Comparison of ENCODE assay signal across 8 cellular contexts in genomic region chr14:39233680-39234326, GRCh38. TPM values are rescaled to one million over a fixed set of nuclear protein-coding genes. Genes with fewer than 3 reads are reported as not detected.
DNase-seq lines count a peak whose midpoint lies in the region; ATAC-seq and TF ChIP-seq lines count a peak whose summit lies in the region.

Gene MIA2, plus strand, starts transcription at chr14:39233915. Its CDS starts 200 bp downstream, at chr14:39234115.

- H3K9me3 ChIP-seq in sigmoid colon = no peaks in the 10 kb centered on the region

- no peak for DNase-seq in H7
- DNase-seq in left ventricle myocardium superior = no peak
- DNase-seq in sigmoid colon = no peak
- no peak for DNase-seq in NCI-H2107 (lab: John Stamatoyannopoulos, UW)
- no peak for DNase-seq in T1000 (lab: John Stamatoyannopoulos, UW)
- DNase-seq in brain microvascular endothelial cell = no peak

- no peaks in the 10 kb centered on the region for H3K27me3 ChIP-seq in H7 (ENCODE audit: control insufficient read depth, insufficient read depth, low read length)
- H3K27me3 ChIP-seq in sigmoid colon = no peaks in the 10 kb centered on the region
- H3K27me3 ChIP-seq in brain microvascular endothelial cell (replicated peaks) = no peaks in the 10 kb centered on the region

- H3K27ac ChIP-seq in sigmoid colon = no peak within 1 kb of the TSS
- H3K27ac ChIP-seq in brain microvascular endothelial cell = no peak within 1 kb of the TSS

- no peaks in the 10 kb centered on the region for H3K27me3 Mint-ChIP-seq in activated T-helper 17 cell treated with anti-CD3 and anti-CD28 coated beads, Interleukin-2, amount 50 U/mL, for 72 hours

- TF ChIP-seq CTCF in sigmoid colon (IDR thresholded peaks at IDR 0.05) = no peak
- TF ChIP-seq CTCF in brain microvascular endothelial cell (IDR thresholded peaks at IDR 0.05; ENCODE audit: low read depth, low read length, missing control alignments) = no peak

- WGBS in sigmoid colon, 2 donors = 28 to 76% methylated on average over 7 of the region's 7 CpGs

- no peak for ATAC-seq in activated T-helper 17 cell treated with anti-CD3 and anti-CD28 coated beads, Interleukin-2, amount 50 U/mL, for 72 hours (replicated peaks)
- ATAC-seq in left ventricle myocardium superior (no peak), GM21423 (IDR thresholded peaks at IDR 0.05; ENCODE audit: unreplicated experiment) (no peak)

- intact Hi-C loops in left ventricle myocardium superior (cut with micrococcal nuclease) (no loop called here), sigmoid colon (cut with DNase I) (no loop called here)

- H3K4me1 ChIP-seq in sigmoid colon = no peaks in the 10 kb centered on the region

- H3K4me3 ChIP-seq in H7 (ENCODE audit: insufficient read depth, low read depth, low read length) = no peak within 1 kb of the TSS
- H3K4me3 ChIP-seq in sigmoid colon = no peak within 1 kb of the TSS
- H3K4me3 ChIP-seq in brain microvascular endothelial cell (ENCODE audit: low read depth, low read length) = no peak within 1 kb of the TSS

- peak within 1 kb of the TSS; percentile 21 for H3K27ac Mint-ChIP-seq in activated T-helper 17 cell treated with anti-CD3 and anti-CD28 coated beads, Interleukin-2, amount 50 U/mL, for 72 hours

- H3K36me3 ChIP-seq in H7 (replicated peaks; ENCODE audit: control insufficient read depth, insufficient read depth, low read length) (no peaks in the 10 kb centered on the region), sigmoid colon (no peaks in the 10 kb centered on the region), brain microvascular endothelial cell (replicated peaks) (no peaks in the 10 kb centered on the region)

- no peaks in the 10 kb centered on the region for H3K36me3 Mint-ChIP-seq in activated T-helper 17 cell treated with anti-CD3 and anti-CD28 coated beads, Interleukin-2, amount 50 U/mL, for 72 hours (ENCODE audit: low read depth)

- TF ChIP-seq POLR2A in sigmoid colon (IDR thresholded peaks at IDR 0.05) = no peak

- H3K4me1 Mint-ChIP-seq in activated T-helper 17 cell treated with anti-CD3 and anti-CD28 coated beads, Interleukin-2, amount 50 U/mL, for 72 hours = peaks cover 20% of the 10 kb centered on the region

- H3K4me3 Mint-ChIP-seq in activated T-helper 17 cell treated with anti-CD3 and anti-CD28 coated beads, Interleukin-2, amount 50 U/mL, for 72 hours = no peak within 1 kb of the TSS

- H3K9me3 Mint-ChIP-seq in activated T-helper 17 cell treated with anti-CD3 and anti-CD28 coated beads, Interleukin-2, amount 50 U/mL, for 72 hours = no peaks in the 10 kb centered on the region

- TF ChIP-seq EP300 in sigmoid colon (IDR thresholded peaks at IDR 0.05) = no peak

- in situ Hi-C loops in brain microvascular endothelial cell (cut with HindIII; ENCODE audit: low pct_ligation_motif_present, low sequenced_read_pairs) = no loop called here

RNA-seq across cellular contexts. Expression of gene MIA2, which starts in this region (rescaled TPM):
- total RNA-seq in H7 (2014; rRNA removed; shearing (Covaris generic)) = 11.0 and 13.4 TPM in 2 replicates
- 10 to 100 TPM; 15.4 to 17.7 TPM for total RNA-seq in activated T-helper 17 cell treated with anti-CD3 and anti-CD28 coated beads, Interleukin-2, amount 50 U/mL, for 72 hours
- total RNA-seq in left ventricle myocardium superior (26.5 TPM), sigmoid colon (10 to 100 TPM; 12.8 to 18.1 (median 13.8) TPM)
- 10 to 100 TPM; 22.2 to 33.9 (median 31.0) TPM for polyA plus RNA-seq in sigmoid colon
